ENCODE assay signal across 31 cellular contexts in genomic region chr9:106897681-106898080, GRCh38. TPM values are rescaled to one million over a fixed set of nuclear protein-coding genes. Genes with fewer than 3 reads are reported as not detected.
DNase-seq lines count a peak whose midpoint lies in the region; ATAC-seq and TF ChIP-seq lines count a peak whose summit lies in the region.
"Had no signal": no experiment of that assay in that cellular context is flagged by ENCODE, and none has a peak within 500 bp of the region (broad histone marks: within the 10 kb centered on the region; RNA-seq: fewer than 3 reads in every experiment).

No MANE protein-coding gene starts in this region.

- ATAC-seq in HG03565 (IDR thresholded peaks at IDR 0.05; ENCODE audit: unreplicated experiment), result no peak
- ATAC-seq: activated T-helper 17 cell treated with anti-CD3 and anti-CD28 coated beads, Interleukin-2, amount 50 U/mL, for 72 hours; esophagus mucosa; foreskin keratinocyte; left lung; natural killer cell; pancreas; right lobe of liver; stimulated activated naive B cell treated with anti-CD40 and anti-IgM and Interleukin-4, amounts not matched to agents 10 μg/mL and 1 μg/mL and 100 μg/mL, for 72 hours had no signal

- H3K27me3 ChIP-seq in breast epithelium, result no peaks in the 10 kb centered on the region
- H3K27me3 ChIP-seq: cardiac muscle cell, foreskin keratinocyte, left lung, pancreas, right lobe of liver, SJSA1 had no signal

- peaks cover 0 to 28% of the 10 kb centered on the region in 2 donors for H3K4me1 ChIP-seq in breast epithelium
- H3K4me1 ChIP-seq: right lobe of liver had no signal

- no peaks in the 10 kb centered on the region for H3K27me3 Mint-ChIP-seq in MCF 10A (ENCODE audit: insufficient read depth, unreplicated experiment)
- no peaks in the 10 kb centered on the region for H3K27me3 Mint-ChIP-seq in mesothelial cell of epicardium (ENCODE audit: low read depth)
- H3K27me3 Mint-ChIP-seq: activated CD4-positive, alpha-beta memory T cell treated with anti-CD3 and anti-CD28 coated beads for 36 hours; activated naive CD4-positive, alpha-beta T cell treated with anti-CD3 and anti-CD28 coated beads, Interleukin-2, amount 50 U/mL, for 24 hours; activated T-helper 17 cell treated with anti-CD3 and anti-CD28 coated beads, Interleukin-2, amount 50 U/mL, for 72 hours; CD4-positive, alpha-beta T cell; stimulated activated naive B cell treated with anti-CD40 and anti-IgM and Interleukin-4, amounts not matched to agents 10 μg/mL and 1 μg/mL and 100 μg/mL, for 72 hours had no signal

- no peak overlapping the region for H3K4me3 ChIP-seq in breast epithelium
- H3K4me3 ChIP-seq: cardiac muscle cell, left lung, pancreas, right lobe of liver, SJSA1 had no signal

- POLR2A ChIA-PET in MCF 10A (lab: Yijun Ruan, JAX), result no interaction called here

- TF ChIP-seq CTCF in breast epithelium (IDR thresholded peaks at IDR 0.05) (no peak), MCF 10A (IDR thresholded peaks at IDR 0.05; ENCODE audit: unreplicated experiment) (no peak), mesothelial cell of epicardium (IDR thresholded peaks at IDR 0.05; ENCODE audit: unreplicated experiment) (no peak)

- peak overlapping the region; percentile 82 to 89 for H3K27ac ChIP-seq in breast epithelium
- H3K27ac ChIP-seq in substantia nigra (ENCODE audit: low read depth, low read length, poor library complexity, severe bottlenecking), result peak overlapping the region; percentile 4
- H3K27ac ChIP-seq: cardiac muscle cell, foreskin keratinocyte, left lung, pancreas, right lobe of liver, SJSA1 had no signal

- no peaks in the 10 kb centered on the region for H3K9me3 ChIP-seq in breast epithelium
- H3K9me3 ChIP-seq: left lung, pancreas, right lobe of liver, SJSA1 had no signal

- BruUV-seq in MCF 10A (replicated peaks; lab: Mats Ljungman, UMichigan), result no TSS peak

- CTCF ChIA-PET in MCF 10A (lab: Yijun Ruan, JAX), result no interaction called here

- no peak overlapping the region for H3K27ac Mint-ChIP-seq in MCF 10A (ENCODE audit: low read depth, unreplicated experiment)
- peak overlapping the region; percentile 89 for H3K27ac Mint-ChIP-seq in mesothelial cell of epicardium
- H3K27ac Mint-ChIP-seq: activated CD4-positive, alpha-beta memory T cell treated with anti-CD3 and anti-CD28 coated beads for 36 hours; activated naive CD4-positive, alpha-beta T cell treated with anti-CD3 and anti-CD28 coated beads, Interleukin-2, amount 50 U/mL, for 24 hours; activated T-helper 17 cell treated with anti-CD3 and anti-CD28 coated beads, Interleukin-2, amount 50 U/mL, for 72 hours; CD4-positive, alpha-beta T cell; endodermal cell; natural killer cell; stimulated activated naive B cell treated with anti-CD40 and anti-IgM and Interleukin-4, amounts not matched to agents 10 μg/mL and 1 μg/mL and 100 μg/mL, for 72 hours had no signal

- H3K4me1 Mint-ChIP-seq in MCF 10A (ENCODE audit: insufficient read depth, unreplicated experiment) (peaks cover 41% of the 10 kb centered on the region), mesothelial cell of epicardium (peaks cover 50% of the 10 kb centered on the region)
- H3K4me1 Mint-ChIP-seq: activated naive CD4-positive, alpha-beta T cell treated with anti-CD3 and anti-CD28 coated beads, Interleukin-2, amount 50 U/mL, for 24 hours; activated T-helper 17 cell treated with anti-CD3 and anti-CD28 coated beads, Interleukin-2, amount 50 U/mL, for 72 hours; natural killer cell; stimulated activated naive B cell treated with anti-CD40 and anti-IgM and Interleukin-4, amounts not matched to agents 10 μg/mL and 1 μg/mL and 100 μg/mL, for 72 hours had no signal

- no peaks in the 10 kb centered on the region for H3K36me3 ChIP-seq in breast epithelium
- H3K36me3 ChIP-seq: cardiac muscle cell, left lung, pancreas, right lobe of liver had no signal

- intact Hi-C loops in breast epithelium (cut with DNase I; ENCODE audit: low total_unique reads), result no loop called here
- intact Hi-C loops in MCF 10A (cut with micrococcal nuclease), result no loop called here

- H3K4me3 Mint-ChIP-seq in MCF 10A (ENCODE audit: unreplicated experiment) (no peak overlapping the region), mesothelial cell of epicardium (no peak overlapping the region)
- H3K4me3 Mint-ChIP-seq: activated CD4-positive, alpha-beta memory T cell treated with anti-CD3 and anti-CD28 coated beads for 36 hours; activated naive CD4-positive, alpha-beta T cell treated with anti-CD3 and anti-CD28 coated beads, Interleukin-2, amount 50 U/mL, for 24 hours; activated T-helper 17 cell treated with anti-CD3 and anti-CD28 coated beads, Interleukin-2, amount 50 U/mL, for 72 hours; CD4-positive, alpha-beta T cell; endodermal cell; natural killer cell; stimulated activated naive B cell treated with anti-CD40 and anti-IgM and Interleukin-4, amounts not matched to agents 10 μg/mL and 1 μg/mL and 100 μg/mL, for 72 hours had no signal

- H3K9me3 Mint-ChIP-seq in MCF 10A (ENCODE audit: unreplicated experiment) (peaks cover 21% of the 10 kb centered on the region), mesothelial cell of epicardium (peaks cover 30% of the 10 kb centered on the region)

- in situ Hi-C loops in SK-MEL-5 (cut with HindIII; ENCODE audit: low pct_unique_long_range_greater_than_20kb, low sequenced_read_pairs), result no loop called here

- H3K36me3 Mint-ChIP-seq in MCF 10A (ENCODE audit: insufficient read depth, unreplicated experiment), result peaks cover 6% of the 10 kb centered on the region
- H3K36me3 Mint-ChIP-seq in mesothelial cell of epicardium, result peaks cover 34% of the 10 kb centered on the region
- H3K36me3 Mint-ChIP-seq: activated CD4-positive, alpha-beta memory T cell treated with anti-CD3 and anti-CD28 coated beads for 36 hours; activated naive CD4-positive, alpha-beta T cell treated with anti-CD3 and anti-CD28 coated beads, Interleukin-2, amount 50 U/mL, for 24 hours; natural killer cell; stimulated activated naive B cell treated with anti-CD40 and anti-IgM and Interleukin-4, amounts not matched to agents 10 μg/mL and 1 μg/mL and 100 μg/mL, for 72 hours had no signal

- no peak for TF ChIP-seq POLR2A in breast epithelium (IDR thresholded peaks at IDR 0.05)

- DNase-seq in breast epithelium (ENCODE audit: low spot score in 2 of 2) (no peak), MCF 10A (ENCODE audit: unreplicated experiment) (no peak), SK-MEL-5 (ENCODE audit: low read depth, low spot score) (peak; percentile 59), mesothelial cell of epicardium (ENCODE audit: low spot score in 2 of 2, unreplicated experiment in 2 of 2) (no peak), substantia nigra (lab: John Stamatoyannopoulos, UW) (no peak), HCEC 1CT (no peak), COR-L47 (lab: John Stamatoyannopoulos, UW) (no peak)
- DNase-seq: activated CD4-positive, alpha-beta memory T cell treated with anti-CD3 and anti-CD28 coated beads for 36 hours; activated CD4-positive, CD25-positive, alpha-beta regulatory T cell treated with anti-CD3 and anti-CD28 coated beads, Interleukin-2, amount 50 U/mL, for 72 hours; activated CD8-positive, alpha-beta memory T cell treated with anti-CD3 and anti-CD28 coated beads, Interleukin-2, amount 50 U/mL, for 48 hours; CD4-positive, alpha-beta T cell; cortex of kidney; endodermal cell; foreskin keratinocyte; GOT3; hippocampal formation; left lung; midbrain; natural killer cell; NCI-H1092 treated with DMSO at 0.1 percent for 48 hours; NCI-H1930; NCI-H526 treated with DMSO at 0.1 percent for 48 hours; pancreas; right lobe of liver; stimulated activated naive B cell treated with anti-CD40 and anti-IgM and Interleukin-4, amounts not matched to agents 10 μg/mL and 1 μg/mL and 100 μg/mL, for 72 hours had no signal

RNA-seq across cellular contexts. Expression of gene ZNF462, which starts 34.7 kb away (rescaled TPM):
- total RNA-seq in breast epithelium, result 10 to 100 TPM in 2 of 3 donors, 1 to 10 TPM in 1; 9.0 to 36.4 (median 20.6) TPM
- total RNA-seq in MCF 10A (2022), result 45.7 and 47.2 TPM in 2 replicates
- 7.3 and 8.8 TPM in 2 replicates for total RNA-seq in SK-MEL-5 (2014; rRNA removed; shearing (Covaris generic))
- polyA plus RNA-seq in SK-MEL-5 (2015; cell fraction: cytosol; rRNA removed), result 5.2 and 10.4 TPM in 2 replicates
- polyA plus RNA-seq in SK-MEL-5 (2015; cell fraction: nucleus; rRNA removed), result 13.4 and 22.4 TPM in 2 replicates
- 139 to 154 TPM (median 140 TPM) in 3 replicates for total RNA-seq in mesothelial cell of epicardium
